ENCODE assay signal across 8 cellular contexts in genomic region chr19:14530005-14530348, GRCh38. TPM values are rescaled to one million over a fixed set of nuclear protein-coding genes. Genes with fewer than 3 reads are reported as not detected.
A peak's percentile ranks its signal among the peaks of the same experiment; 100 is the strongest.
DNase-seq lines count a peak whose midpoint lies in the region; ATAC-seq and TF ChIP-seq lines count a peak whose summit lies in the region.

No MANE protein-coding gene starts in this region.

- ATAC-seq in HG03432 (IDR thresholded peaks at IDR 0.05; ENCODE audit: unreplicated experiment) (peak; percentile 3), GM21576 (IDR thresholded peaks at IDR 0.05; ENCODE audit: unreplicated experiment) (no peak)

- H3K36me3 ChIP-seq in BE2C (peaks cover 4% of the 10 kb centered on the region; the same call in 1 of the 2 replicates), subcutaneous abdominal adipose tissue (ENCODE audit: control insufficient read depth in 5 of 5, insufficient read depth in 5 of 5, low read length in 5 of 5) (no peaks in the 10 kb centered on the region)

- peak overlapping the region; percentile 63 to 92 (median 80) for H3K9ac ChIP-seq in subcutaneous abdominal adipose tissue (ENCODE audit: low read length in 5 of 5)

- H3K4me3 ChIP-seq in BE2C (ENCODE audit: low read depth, low read length) (peak overlapping the region; percentile 97), subcutaneous abdominal adipose tissue (ENCODE audit: low read depth in 1 of 5, low read length in 5 of 5) (peak overlapping the region; percentile 78 to 97 (median 93))

- no peak for TF ChIP-seq CTCF in BE2C (IDR thresholded peaks at IDR 0.05; ENCODE audit: low read depth, low read length)

- DNase-seq in BE2C: peak; percentile 34
- peak; percentile 68 for DNase-seq in islet precursor cell
- DNase-seq in dermis blood vessel endothelial cell: no peak
- DNase-seq in NCI-H187 (lab: John Stamatoyannopoulos, UW): no peak

- H3K4me1 ChIP-seq in BE2C: no peaks in the 10 kb centered on the region
- H3K4me1 ChIP-seq in subcutaneous abdominal adipose tissue (ENCODE audit: control insufficient read depth in 5 of 5, insufficient read depth in 5 of 5, low read length in 5 of 5): peaks cover 0 to 35% (median 29%) of the 10 kb centered on the region in 5 donors

- H3K27ac ChIP-seq in angular gyrus (ENCODE audit: low read depth, low read length): peak overlapping the region; percentile 88
- peak overlapping the region; percentile 92 for H3K27ac ChIP-seq in subcutaneous abdominal adipose tissue (ENCODE audit: low read depth, low read length)

- no peaks in the 10 kb centered on the region for H3K9me3 ChIP-seq in BE2C
- no peaks in the 10 kb centered on the region for H3K9me3 ChIP-seq in subcutaneous abdominal adipose tissue (ENCODE audit: control insufficient read depth in 5 of 5, low read length in 5 of 5)

- H3K27me3 ChIP-seq in BE2C (no peaks in the 10 kb centered on the region), subcutaneous abdominal adipose tissue (ENCODE audit: control insufficient read depth in 5 of 5, insufficient read depth in 4 of 5, low read length in 5 of 5) (no peaks in the 10 kb centered on the region)

RNA-seq across cellular contexts. Expression of gene TECR, which starts 0.6 kb away (rescaled TPM):
- 236 TPM for polyA plus RNA-seq in BE2C (2012; ENCODE audit: insufficient read depth, insufficient read length, low read depth)
- 17.0 and 25.5 TPM in 2 replicates for total RNA-seq in dermis blood vessel endothelial cell

RNA-seq across cellular contexts. Expression of gene DNAJB1, which starts 11.8 kb away (rescaled TPM):
- 90.6 TPM for polyA plus RNA-seq in BE2C (2012; ENCODE audit: insufficient read depth, insufficient read length, low read depth)
- total RNA-seq in dermis blood vessel endothelial cell: 29.5 and 39.5 TPM in 2 replicates

RNA-seq across cellular contexts. Expression of gene GIPC1, which starts 34.0 kb away (rescaled TPM):
- 188 TPM for polyA plus RNA-seq in BE2C (2012; ENCODE audit: insufficient read depth, insufficient read length, low read depth)
- 175 and 182 TPM in 2 replicates for total RNA-seq in dermis blood vessel endothelial cell

RNA-seq across cellular contexts. Expression of gene NDUFB7, which starts 41.9 kb away (rescaled TPM):
- polyA plus RNA-seq in BE2C (2012; ENCODE audit: insufficient read depth, insufficient read length, low read depth): 947 TPM
- total RNA-seq in dermis blood vessel endothelial cell: 199 and 268 TPM in 2 replicates

RNA-seq across cellular contexts. Expression of gene CLEC17A, which starts 52.9 kb away (rescaled TPM):
- not detected for polyA plus RNA-seq in BE2C (2012; ENCODE audit: insufficient read depth, insufficient read length, low read depth)
- total RNA-seq in dermis blood vessel endothelial cell: not detected in 2 replicates

Comparison
In these comparisons a context has a peak if more than half of its experiments do, and no peak if none do; other contexts are left out.
1. DNase-seq: peak in BE2C (single experiment) and islet precursor cell (single experiment); none in dermis blood vessel endothelial cell (single experiment) and NCI-H187 (0 of 2).